ENCODE assay signal across 1 cellular context in the genomic region with DNA sequence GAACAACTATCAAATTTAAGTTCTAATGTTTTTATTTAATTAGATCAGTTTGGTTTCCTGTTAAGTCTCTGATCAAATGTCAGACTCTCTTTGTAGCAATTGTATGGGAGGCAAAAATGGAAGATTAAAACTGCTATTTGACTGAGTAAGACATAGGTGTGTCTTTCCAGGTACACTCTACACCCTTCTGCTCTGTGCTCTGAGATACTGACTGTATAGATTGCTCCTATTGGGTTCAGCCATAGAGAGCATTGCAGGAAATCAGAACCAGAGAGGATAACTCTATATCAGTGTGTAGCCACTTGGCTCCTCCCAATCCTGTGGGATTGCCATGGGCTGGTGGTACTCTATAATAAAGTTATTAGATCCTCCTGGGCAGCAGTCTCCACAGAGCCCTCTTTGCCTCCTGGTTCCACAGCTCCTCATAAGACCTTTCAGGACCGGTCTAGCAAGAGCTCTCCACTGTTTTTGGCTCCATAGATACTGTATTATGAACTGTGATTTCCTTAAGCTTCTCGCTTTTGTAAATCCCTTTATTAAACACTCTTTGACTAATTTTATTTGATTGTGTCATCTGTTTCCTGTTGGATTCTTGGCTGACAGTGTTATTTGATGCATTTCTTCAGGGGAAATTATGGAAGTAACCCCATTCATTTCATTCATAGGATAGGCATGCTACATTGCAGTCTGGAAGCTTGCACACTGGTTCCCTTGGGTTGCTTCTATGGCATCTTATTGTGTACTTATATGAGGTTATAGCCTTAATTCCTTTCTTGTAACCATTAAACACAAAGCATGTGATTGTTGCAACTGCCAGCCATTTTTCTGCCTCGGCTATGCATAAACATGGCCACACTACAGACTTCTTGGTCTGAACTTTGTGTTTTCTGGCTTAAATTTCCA.
TF ChIP-seq lines count a peak whose summit lies in the region.

No MANE protein-coding gene starts in this region.

TF ChIP-seq in WTC11, 78 proteins besides CTCF, POLR2A, EP300 and RAD21 (continued from another document):
- TF ChIP-seq, protein P1, sequence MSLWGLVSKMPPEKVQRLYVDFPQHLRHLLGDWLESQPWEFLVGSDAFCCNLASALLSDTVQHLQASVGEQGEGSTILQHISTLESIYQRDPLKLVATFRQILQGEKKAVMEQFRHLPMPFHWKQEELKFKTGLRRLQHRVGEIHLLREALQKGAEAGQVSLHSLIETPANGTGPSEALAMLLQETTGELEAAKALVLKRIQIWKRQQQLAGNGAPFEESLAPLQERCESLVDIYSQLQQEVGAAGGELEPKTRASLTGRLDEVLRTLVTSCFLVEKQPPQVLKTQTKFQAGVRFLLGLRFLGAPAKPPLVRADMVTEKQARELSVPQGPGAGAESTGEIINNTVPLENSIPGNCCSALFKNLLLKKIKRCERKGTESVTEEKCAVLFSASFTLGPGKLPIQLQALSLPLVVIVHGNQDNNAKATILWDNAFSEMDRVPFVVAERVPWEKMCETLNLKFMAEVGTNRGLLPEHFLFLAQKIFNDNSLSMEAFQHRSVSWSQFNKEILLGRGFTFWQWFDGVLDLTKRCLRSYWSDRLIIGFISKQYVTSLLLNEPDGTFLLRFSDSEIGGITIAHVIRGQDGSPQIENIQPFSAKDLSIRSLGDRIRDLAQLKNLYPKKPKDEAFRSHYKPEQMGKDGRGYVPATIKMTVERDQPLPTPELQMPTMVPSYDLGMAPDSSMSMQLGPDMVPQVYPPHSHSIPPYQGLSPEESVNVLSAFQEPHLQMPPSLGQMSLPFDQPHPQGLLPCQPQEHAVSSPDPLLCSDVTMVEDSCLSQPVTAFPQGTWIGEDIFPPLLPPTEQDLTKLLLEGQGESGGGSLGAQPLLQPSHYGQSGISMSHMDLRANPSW (CRISPR knock-in tag; conservative IDR thresholded peaks at IDR 0.05; ENCODE audit: low read depth), result no peak
- TF ChIP-seq, protein P2, sequence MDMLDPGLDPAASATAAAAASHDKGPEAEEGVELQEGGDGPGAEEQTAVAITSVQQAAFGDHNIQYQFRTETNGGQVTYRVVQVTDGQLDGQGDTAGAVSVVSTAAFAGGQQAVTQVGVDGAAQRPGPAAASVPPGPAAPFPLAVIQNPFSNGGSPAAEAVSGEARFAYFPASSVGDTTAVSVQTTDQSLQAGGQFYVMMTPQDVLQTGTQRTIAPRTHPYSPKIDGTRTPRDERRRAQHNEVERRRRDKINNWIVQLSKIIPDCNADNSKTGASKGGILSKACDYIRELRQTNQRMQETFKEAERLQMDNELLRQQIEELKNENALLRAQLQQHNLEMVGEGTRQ (CRISPR knock-in tag; IDR thresholded peaks at IDR 0.05), result no peak
- no peak for TF ChIP-seq NR3C1 (CRISPR knock-in tag; conservative IDR thresholded peaks at IDR 0.05; ENCODE audit: low read depth)
- TF ChIP-seq, protein P3, sequence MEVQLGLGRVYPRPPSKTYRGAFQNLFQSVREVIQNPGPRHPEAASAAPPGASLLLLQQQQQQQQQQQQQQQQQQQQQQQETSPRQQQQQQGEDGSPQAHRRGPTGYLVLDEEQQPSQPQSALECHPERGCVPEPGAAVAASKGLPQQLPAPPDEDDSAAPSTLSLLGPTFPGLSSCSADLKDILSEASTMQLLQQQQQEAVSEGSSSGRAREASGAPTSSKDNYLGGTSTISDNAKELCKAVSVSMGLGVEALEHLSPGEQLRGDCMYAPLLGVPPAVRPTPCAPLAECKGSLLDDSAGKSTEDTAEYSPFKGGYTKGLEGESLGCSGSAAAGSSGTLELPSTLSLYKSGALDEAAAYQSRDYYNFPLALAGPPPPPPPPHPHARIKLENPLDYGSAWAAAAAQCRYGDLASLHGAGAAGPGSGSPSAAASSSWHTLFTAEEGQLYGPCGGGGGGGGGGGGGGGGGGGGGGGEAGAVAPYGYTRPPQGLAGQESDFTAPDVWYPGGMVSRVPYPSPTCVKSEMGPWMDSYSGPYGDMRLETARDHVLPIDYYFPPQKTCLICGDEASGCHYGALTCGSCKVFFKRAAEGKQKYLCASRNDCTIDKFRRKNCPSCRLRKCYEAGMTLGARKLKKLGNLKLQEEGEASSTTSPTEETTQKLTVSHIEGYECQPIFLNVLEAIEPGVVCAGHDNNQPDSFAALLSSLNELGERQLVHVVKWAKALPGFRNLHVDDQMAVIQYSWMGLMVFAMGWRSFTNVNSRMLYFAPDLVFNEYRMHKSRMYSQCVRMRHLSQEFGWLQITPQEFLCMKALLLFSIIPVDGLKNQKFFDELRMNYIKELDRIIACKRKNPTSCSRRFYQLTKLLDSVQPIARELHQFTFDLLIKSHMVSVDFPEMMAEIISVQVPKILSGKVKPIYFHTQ (CRISPR knock-in tag; IDR thresholded peaks at IDR 0.05), result no peak
- no peak for TF ChIP-seq TCF7 (CRISPR knock-in tag; IDR thresholded peaks at IDR 0.05; ENCODE audit: low read depth)
